ENCODE assay signal across 8 cellular contexts in genomic region chr14:77616454-77617229, GRCh38. TPM values are rescaled to one million over a fixed set of nuclear protein-coding genes. Genes with fewer than 3 reads are reported as not detected.
DNase-seq lines count a peak whose midpoint lies in the region; ATAC-seq and TF ChIP-seq lines count a peak whose summit lies in the region.

SPTLC2 (minus strand) TSS chr14:77616637; CDS start chr14:77616579, 58 bp downstream.

- H3K4me3 ChIP-seq in lung = peak within 1 kb of the TSS; percentile 97

- DNase-seq in COLO829 (ENCODE audit: low spot score) (peak; percentile 98), GM20000 (ENCODE audit: low spot score) (peak; percentile 98), HT-29 (ENCODE audit: low spot score) (peak; percentile 96), lung (ENCODE audit: low spot score) (peak; percentile 99)
- peak; percentile 99 for DNase-seq in NK-92 treated with Interleukin-12 subunit alpha and Interleukin-12 subunit beta, amount 100 ng/mL, for 24 hours (lab: John Stamatoyannopoulos, UW)
- peak; percentile 95 for DNase-seq in activated CD8-positive, alpha-beta memory T cell treated with anti-CD3 and anti-CD28 coated beads for 24 hours
- DNase-seq in effector CD8-positive, alpha-beta T cell (lab: John Stamatoyannopoulos, UW) = peak; percentile 97
- peak; percentile 86 to 96 (median 93) for DNase-seq in stimulated activated CD4-positive, alpha-beta T cell treated with anti-CD3 and anti-CD28 coated beads, TNF-alpha, amount 100 ng/mL, for 4 hours (ENCODE audit: low read depth in 3 of 3)

- TF ChIP-seq CTCF in GM20000 (IDR thresholded peaks at IDR 0.05; ENCODE audit: extremely low read depth, missing control alignments) (no peak), lung (IDR thresholded peaks at IDR 0.05; ENCODE audit: control extremely low read depth, extremely low read depth) (no peak)

- no peaks in the 10 kb centered on the region for H3K36me3 ChIP-seq in lung (ENCODE audit: control insufficient read depth in 2 of 2, insufficient read depth in 2 of 2, low read length in 2 of 2)

- H3K4me1 ChIP-seq in lung (ENCODE audit: control insufficient read depth in 2 of 2, insufficient read depth in 2 of 2, low read length in 2 of 2) = peaks cover 0 to 7% of the 10 kb centered on the region in 2 donors

- H3K27me3 ChIP-seq in lung (ENCODE audit: control insufficient read depth, insufficient read depth) = no peaks in the 10 kb centered on the region

- no peaks in the 10 kb centered on the region for H3K9me3 ChIP-seq in lung (ENCODE audit: control insufficient read depth in 2 of 2, insufficient read depth in 1 of 2, low read length in 1 of 2)

- WGBS in lung, 2 donors = 0 to 1% methylated on average over 57 to 58 of the region's 58 CpGs

- peak; percentile 96 for ATAC-seq in lung (ENCODE audit: insufficient read depth, low FRiP score)

- H3K27ac ChIP-seq in lung (ENCODE audit: low read depth in 1 of 2, low read length in 1 of 2) = peak within 1 kb of the TSS; percentile 86 to 90

RNA-seq across cellular contexts. Expression of gene SPTLC2, which starts in this region (rescaled TPM):
- total RNA-seq in HT-29 (2014; rRNA removed; shearing (Covaris generic)) = 22.9 and 28.0 TPM in 2 replicates
- 10 to 100 TPM; 31.0 to 48.6 TPM for total RNA-seq in lung
- polyA plus RNA-seq in lung = 10 to 100 TPM in 1 of 2 donors, 1 to 10 TPM in 1; 8.1 to 24.3 TPM

Comparison
In these comparisons a context has a peak if more than half of its experiments do, and no peak if none do; other contexts are left out.
1. Peak in every context shown above with its lines: DNase-seq, ATAC-seq, H3K4me3 ChIP-seq and H3K27ac ChIP-seq.